ENCODE assay signal across 20 cellular contexts in the genomic region with DNA sequence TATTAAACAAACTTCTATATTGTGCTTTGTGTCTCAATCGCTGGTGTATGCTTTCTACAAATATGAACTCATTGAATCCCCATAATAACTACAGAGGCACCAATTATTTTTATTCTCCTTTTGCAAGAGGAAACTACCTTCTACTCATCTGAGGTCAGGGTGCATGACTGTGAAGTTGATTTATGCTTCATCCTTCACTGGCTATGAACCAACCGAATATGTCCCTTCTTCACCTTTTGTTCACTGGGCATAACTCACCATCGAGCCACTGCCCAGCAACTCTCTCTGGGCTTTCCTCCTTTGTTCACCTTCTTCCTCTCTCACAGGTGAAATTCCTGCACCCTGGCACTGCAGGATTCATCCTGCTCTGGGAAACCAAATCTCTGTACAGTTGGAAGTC.
DNase-seq lines count a peak whose midpoint lies in the region; ATAC-seq and TF ChIP-seq lines count a peak whose summit lies in the region.
"Had no signal": no experiment of that assay in that cellular context is flagged by ENCODE, and none has a peak within 500 bp of the region (broad histone marks: within the 10 kb centered on the region; RNA-seq: fewer than 3 reads in every experiment).

No MANE protein-coding gene starts in this region.

- TF ChIP-seq CTCF in endodermal cell (conservative IDR thresholded peaks at IDR 0.05) (no peak), endothelial cell (IDR thresholded peaks at IDR 0.05; ENCODE audit: unreplicated experiment) (no peak)

- 59 to 67% methylated on average over 3 of the region's 3 CpGs for WGBS in endodermal cell (ENCODE audit: insufficient coverage in 1 of 2, insufficient read length in 1 of 2), 2 experiments

- peaks cover 1% of the 10 kb centered on the region for H3K9me3 Mint-ChIP-seq in endodermal cell
- H3K9me3 Mint-ChIP-seq in stimulated activated naive B cell treated with anti-CD40 and anti-IgM and Interleukin-4, amounts not matched to agents 10 μg/mL and 1 μg/mL and 100 μg/mL, for 72 hours, result peaks cover 0 to 2% of the 10 kb centered on the region in 2 donors
- H3K9me3 Mint-ChIP-seq in endothelial cell (ENCODE audit: unreplicated experiment), result no peaks in the 10 kb centered on the region
- H3K9me3 Mint-ChIP-seq: CD8-positive, alpha-beta T cell; HFFc6 had no signal

- H3K4me3 ChIP-seq in endodermal cell (ENCODE audit: low read length), result no peak overlapping the region
- H3K4me3 ChIP-seq: GM12878, GM23248, HAP-1 had no signal

- no peak for ATAC-seq in stimulated activated naive B cell treated with anti-CD40 and anti-IgM and Interleukin-4, amounts not matched to agents 10 μg/mL and 1 μg/mL and 100 μg/mL, for 72 hours (replicated peaks)
- ATAC-seq in HG03378 (IDR thresholded peaks at IDR 0.05; ENCODE audit: unreplicated experiment) (no peak), left cardiac atrium (no peak)
- ATAC-seq: CD8-positive, alpha-beta T cell; GM12878 had no signal

- no peak overlapping the region for H3K9ac ChIP-seq in endodermal cell (ENCODE audit: extremely low read depth, low read length, poor library complexity, severe bottlenecking)
- H3K9ac ChIP-seq: GM23248 had no signal

- H3K9me3 ChIP-seq in endodermal cell (ENCODE audit: control insufficient read depth, low read length), result no peaks in the 10 kb centered on the region
- H3K9me3 ChIP-seq: Caco-2, HAP-1 had no signal

- intact Hi-C loops in left cardiac atrium (cut with DNase I), result no loop called here

- H3K4me3 Mint-ChIP-seq in endodermal cell (no peak overlapping the region), endothelial cell (ENCODE audit: unreplicated experiment) (no peak overlapping the region)
- no peak overlapping the region for H3K4me3 Mint-ChIP-seq in stimulated activated naive B cell treated with anti-CD40 and anti-IgM and Interleukin-4, amounts not matched to agents 10 μg/mL and 1 μg/mL and 100 μg/mL, for 72 hours
- H3K4me3 Mint-ChIP-seq: CD4-positive, CD25-positive, alpha-beta regulatory T cell; CD8-positive, alpha-beta T cell; HFFc6 had no signal

- H3K36me3 Mint-ChIP-seq in endodermal cell (ENCODE audit: low read depth) (no peaks in the 10 kb centered on the region), endothelial cell (ENCODE audit: low read depth, unreplicated experiment) (no peaks in the 10 kb centered on the region)
- peaks cover 2 to 4% of the 10 kb centered on the region in 2 donors for H3K36me3 Mint-ChIP-seq in stimulated activated naive B cell treated with anti-CD40 and anti-IgM and Interleukin-4, amounts not matched to agents 10 μg/mL and 1 μg/mL and 100 μg/mL, for 72 hours
- H3K36me3 Mint-ChIP-seq: CD4-positive, CD25-positive, alpha-beta regulatory T cell; CD8-positive, alpha-beta T cell had no signal

- H3K27ac Mint-ChIP-seq in endodermal cell (no peak overlapping the region), endothelial cell (ENCODE audit: unreplicated experiment) (no peak overlapping the region)
- peak overlapping the region; percentile 90 for H3K27ac Mint-ChIP-seq in stimulated activated naive B cell treated with anti-CD40 and anti-IgM and Interleukin-4, amounts not matched to agents 10 μg/mL and 1 μg/mL and 100 μg/mL, for 72 hours
- H3K27ac Mint-ChIP-seq: CD4-positive, CD25-positive, alpha-beta regulatory T cell; CD8-positive, alpha-beta T cell; HFFc6 had no signal

- no peaks in the 10 kb centered on the region for H3K36me3 ChIP-seq in endodermal cell (ENCODE audit: control insufficient read depth, insufficient read depth, low read length)
- H3K36me3 ChIP-seq: HAP-1 had no signal

- H3K4me1 Mint-ChIP-seq in endodermal cell (peaks cover 8% of the 10 kb centered on the region), endothelial cell (ENCODE audit: unreplicated experiment) (peaks cover 2% of the 10 kb centered on the region)
- peaks cover 40 to 48% of the 10 kb centered on the region in 2 donors for H3K4me1 Mint-ChIP-seq in stimulated activated naive B cell treated with anti-CD40 and anti-IgM and Interleukin-4, amounts not matched to agents 10 μg/mL and 1 μg/mL and 100 μg/mL, for 72 hours
- H3K4me1 Mint-ChIP-seq: CD4-positive, CD25-positive, alpha-beta regulatory T cell had no signal

- DNase-seq in NCI-H69 (lab: John Stamatoyannopoulos, UW), result peak; percentile 55
- peak; percentile 15 for DNase-seq in endodermal cell
- DNase-seq in left kidney (ENCODE audit: low read depth, low spot score), result peak; percentile 44
- DNase-seq in stimulated activated naive B cell treated with anti-CD40 and anti-IgM and Interleukin-4, amounts not matched to agents 10 μg/mL and 1 μg/mL and 100 μg/mL, for 72 hours, result no peak
- no peak for DNase-seq in left cardiac atrium
- no peak for DNase-seq in endothelial cell (ENCODE audit: low spot score)
- DNase-seq in stimulated activated CD4-positive, alpha-beta T cell treated with anti-CD3 and anti-CD28 coated beads, Interleukin-1b, Interleukin-23, amount 100 ng/mL, for 48 hours, result no peak
- DNase-seq: Caco-2; CD4-positive, CD25-positive, alpha-beta regulatory T cell; CD8-positive, alpha-beta T cell; DMS 273 treated with DMSO at 0.1 percent for 48 hours; DMS79; EL; GDM1; GM23248; HFFc6 had no signal

- no peaks in the 10 kb centered on the region for H3K4me1 ChIP-seq in endodermal cell (ENCODE audit: control insufficient read depth, insufficient read depth, low read length)
- H3K4me1 ChIP-seq: HAP-1 had no signal

- H3K27ac ChIP-seq in endodermal cell (ENCODE audit: low read depth, low read length), result no peak overlapping the region
- H3K27ac ChIP-seq: C4-2B, GM23248 had no signal

- no peaks in the 10 kb centered on the region for H3K27me3 ChIP-seq in endodermal cell (ENCODE audit: control insufficient read depth, insufficient read depth, low read length, poor library complexity, severe bottlenecking)

- no peaks in the 10 kb centered on the region for H3K27me3 Mint-ChIP-seq in endodermal cell (ENCODE audit: insufficient read depth)
- H3K27me3 Mint-ChIP-seq in stimulated activated naive B cell treated with anti-CD40 and anti-IgM and Interleukin-4, amounts not matched to agents 10 μg/mL and 1 μg/mL and 100 μg/mL, for 72 hours, result peaks cover 7 to 16% of the 10 kb centered on the region in 2 donors
- no peaks in the 10 kb centered on the region for H3K27me3 Mint-ChIP-seq in endothelial cell (ENCODE audit: unreplicated experiment)

Comparison
In these comparisons a context has a peak if more than half of its experiments do, and no peak if none do; other contexts are left out.
1. DNase-seq: peak in NCI-H69 (single experiment), endodermal cell (single experiment) and left kidney (single experiment); none in stimulated activated naive B cell treated with anti-CD40 and anti-IgM and Interleukin-4, amounts not matched to agents 10 μg/mL and 1 μg/mL and 100 μg/mL, for 72 hours (single experiment), left cardiac atrium (single experiment), endothelial cell (single experiment) and stimulated activated CD4-positive, alpha-beta T cell treated with anti-CD3 and anti-CD28 coated beads, Interleukin-1b, Interleukin-23, amount 100 ng/mL, for 48 hours (single experiment).